9 cellular contexts compared by ENCODE assay signal in genomic region chr15:57323806-57324589, GRCh38. TPM values are rescaled to one million over a fixed set of nuclear protein-coding genes. Genes with fewer than 3 reads are reported as not detected.
A peak's percentile ranks its signal among the peaks of the same experiment; 100 is the strongest.
DNase-seq lines count a peak whose midpoint lies in the region; ATAC-seq and TF ChIP-seq lines count a peak whose summit lies in the region.
"Had no signal": no experiment of that assay in that cellular context is flagged by ENCODE, and none has a peak within 500 bp of the region (broad histone marks: within the 10 kb centered on the region; RNA-seq: fewer than 3 reads in every experiment).

No MANE protein-coding gene starts in this region.

- intact Hi-C loops in activated CD4-positive, alpha-beta memory T cell treated with anti-CD3 and anti-CD28 coated beads for 36 hours (cut with micrococcal nuclease), result no loop called here

- H3K27ac ChIP-seq in coronary artery, result no peak overlapping the region
- H3K27ac ChIP-seq: pancreas had no signal

- CTCF ChIA-PET in activated CD4-positive, alpha-beta memory T cell treated with anti-CD3 and anti-CD28 coated beads for 36 hours (lab: Charles Lee), result no interaction called here
- CTCF ChIA-PET in activated CD4-positive, alpha-beta memory T cell treated with anti-CD3 and anti-CD28 coated beads, Interleukin-2, amount 10 ng/mL, durations not matched to agents 7 days and 5 days (lab: Charles Lee), result no interaction called here

- no peaks in the 10 kb centered on the region for H3K36me3 Mint-ChIP-seq in activated CD4-positive, alpha-beta memory T cell treated with anti-CD3 and anti-CD28 coated beads for 36 hours
- H3K36me3 Mint-ChIP-seq in activated CD4-positive, alpha-beta memory T cell treated with anti-CD3 and anti-CD28 coated beads, Interleukin-2, amount 10 ng/mL, durations not matched to agents 7 days and 5 days (ENCODE audit: low read depth), result no peaks in the 10 kb centered on the region
- no peaks in the 10 kb centered on the region for H3K36me3 Mint-ChIP-seq in neural crest cell (ENCODE audit: low read depth)
- H3K36me3 Mint-ChIP-seq in stimulated activated naive B cell treated with anti-CD40 and anti-IgM and Interleukin-4, amounts not matched to agents 10 μg/mL and 1 μg/mL and 100 μg/mL, for 72 hours, result peaks cover 4 to 11% of the 10 kb centered on the region in 2 donors

- ATAC-seq in stimulated activated naive B cell treated with anti-CD40 and anti-IgM and Interleukin-4, amounts not matched to agents 10 μg/mL and 1 μg/mL and 100 μg/mL, for 72 hours (replicated peaks), result no peak

- no peaks in the 10 kb centered on the region for H3K4me1 Mint-ChIP-seq in activated CD4-positive, alpha-beta memory T cell treated with anti-CD3 and anti-CD28 coated beads for 36 hours (ENCODE audit: low read depth)
- no peaks in the 10 kb centered on the region for H3K4me1 Mint-ChIP-seq in activated CD4-positive, alpha-beta memory T cell treated with anti-CD3 and anti-CD28 coated beads, Interleukin-2, amount 10 ng/mL, durations not matched to agents 7 days and 5 days
- peaks cover 17% of the 10 kb centered on the region for H3K4me1 Mint-ChIP-seq in neural crest cell
- H3K4me1 Mint-ChIP-seq in stimulated activated naive B cell treated with anti-CD40 and anti-IgM and Interleukin-4, amounts not matched to agents 10 μg/mL and 1 μg/mL and 100 μg/mL, for 72 hours, result peaks cover 15 to 35% of the 10 kb centered on the region in 2 donors

- no peak for TF ChIP-seq CTCF in neural crest cell (conservative IDR thresholded peaks at IDR 0.05)
- TF ChIP-seq CTCF in coronary artery (IDR thresholded peaks at IDR 0.05), result no peak

- H3K27ac Mint-ChIP-seq in activated CD4-positive, alpha-beta memory T cell treated with anti-CD3 and anti-CD28 coated beads for 36 hours, result no peak overlapping the region
- no peak overlapping the region for H3K27ac Mint-ChIP-seq in activated CD4-positive, alpha-beta memory T cell treated with anti-CD3 and anti-CD28 coated beads, Interleukin-2, amount 10 ng/mL, durations not matched to agents 7 days and 5 days
- peak overlapping the region; percentile 58 for H3K27ac Mint-ChIP-seq in neural crest cell (ENCODE audit: unreplicated experiment)
- H3K27ac Mint-ChIP-seq in stimulated activated naive B cell treated with anti-CD40 and anti-IgM and Interleukin-4, amounts not matched to agents 10 μg/mL and 1 μg/mL and 100 μg/mL, for 72 hours, result no peak overlapping the region

- DNase-seq in activated CD4-positive, alpha-beta memory T cell treated with anti-CD3 and anti-CD28 coated beads for 36 hours, result peak; percentile 31
- no peak for DNase-seq in activated CD4-positive, alpha-beta memory T cell treated with anti-CD3 and anti-CD28 coated beads, Interleukin-2, amount 10 ng/mL, durations not matched to agents 7 days and 5 days
- peak; percentile 93 for DNase-seq in NCI-H460 (ENCODE audit: extremely low read depth, low read depth)
- DNase-seq in brain pericyte (ENCODE audit: low read depth, low spot score), result peak; percentile 75
- no peak for DNase-seq in neural crest cell (ENCODE audit: low read depth, low spot score)
- no peak for DNase-seq in stimulated activated naive B cell treated with anti-CD40 and anti-IgM and Interleukin-4, amounts not matched to agents 10 μg/mL and 1 μg/mL and 100 μg/mL, for 72 hours
- DNase-seq in activated gamma-delta T cell (lab: John Stamatoyannopoulos, UW), result no peak
- DNase-seq in coronary artery (ENCODE audit: low spot score), result no peak
- DNase-seq: pancreas had no signal

- no peak overlapping the region for H3K4me3 ChIP-seq in coronary artery
- H3K4me3 ChIP-seq: pancreas had no signal

- H3K27me3 Mint-ChIP-seq in activated CD4-positive, alpha-beta memory T cell treated with anti-CD3 and anti-CD28 coated beads for 36 hours, result peaks cover 2% of the 10 kb centered on the region
- H3K27me3 Mint-ChIP-seq in activated CD4-positive, alpha-beta memory T cell treated with anti-CD3 and anti-CD28 coated beads, Interleukin-2, amount 10 ng/mL, durations not matched to agents 7 days and 5 days, result peaks cover 7% of the 10 kb centered on the region
- no peaks in the 10 kb centered on the region for H3K27me3 Mint-ChIP-seq in neural crest cell (ENCODE audit: low read depth)
- H3K27me3 Mint-ChIP-seq in stimulated activated naive B cell treated with anti-CD40 and anti-IgM and Interleukin-4, amounts not matched to agents 10 μg/mL and 1 μg/mL and 100 μg/mL, for 72 hours, result no peaks in the 10 kb centered on the region

- POLR2A ChIA-PET in activated CD4-positive, alpha-beta memory T cell treated with anti-CD3 and anti-CD28 coated beads for 36 hours (lab: Charles Lee), result no interaction called here
- POLR2A ChIA-PET in activated CD4-positive, alpha-beta memory T cell treated with anti-CD3 and anti-CD28 coated beads, Interleukin-2, amount 10 ng/mL, durations not matched to agents 7 days and 5 days (lab: Charles Lee), result no interaction called here

- H3K4me3 Mint-ChIP-seq in activated CD4-positive, alpha-beta memory T cell treated with anti-CD3 and anti-CD28 coated beads for 36 hours, result no peak overlapping the region
- no peak overlapping the region for H3K4me3 Mint-ChIP-seq in activated CD4-positive, alpha-beta memory T cell treated with anti-CD3 and anti-CD28 coated beads, Interleukin-2, amount 10 ng/mL, durations not matched to agents 7 days and 5 days
- H3K4me3 Mint-ChIP-seq in neural crest cell, result no peak overlapping the region
- no peak overlapping the region for H3K4me3 Mint-ChIP-seq in stimulated activated naive B cell treated with anti-CD40 and anti-IgM and Interleukin-4, amounts not matched to agents 10 μg/mL and 1 μg/mL and 100 μg/mL, for 72 hours

- no peaks in the 10 kb centered on the region for H3K9me3 Mint-ChIP-seq in activated CD4-positive, alpha-beta memory T cell treated with anti-CD3 and anti-CD28 coated beads for 36 hours
- no peaks in the 10 kb centered on the region for H3K9me3 Mint-ChIP-seq in activated CD4-positive, alpha-beta memory T cell treated with anti-CD3 and anti-CD28 coated beads, Interleukin-2, amount 10 ng/mL, durations not matched to agents 7 days and 5 days
- H3K9me3 Mint-ChIP-seq in neural crest cell, result no peaks in the 10 kb centered on the region
- no peaks in the 10 kb centered on the region for H3K9me3 Mint-ChIP-seq in stimulated activated naive B cell treated with anti-CD40 and anti-IgM and Interleukin-4, amounts not matched to agents 10 μg/mL and 1 μg/mL and 100 μg/mL, for 72 hours

RNA-seq across cellular contexts. Expression of gene CGNL1, which starts 52.3 kb away (rescaled TPM):
- total RNA-seq in activated CD4-positive, alpha-beta memory T cell treated with anti-CD3 and anti-CD28 coated beads for 36 hours, result not detected
- total RNA-seq in activated CD4-positive, alpha-beta memory T cell treated with anti-CD3 and anti-CD28 coated beads, Interleukin-2, amount 10 ng/mL, durations not matched to agents 7 days and 5 days, result not detected
- 0.82 and 0.98 TPM in 2 replicates for total RNA-seq in NCI-H460 (2014; rRNA removed; shearing (Covaris generic))
- polyA plus RNA-seq in NCI-H460 (2014; cell fraction: nucleus; rRNA removed), result 1.3 and 1.4 TPM in 2 replicates
- total RNA-seq in neural crest cell, result 1.2 and 1.3 TPM in 2 replicates

Comparison
In these comparisons a context has a peak if more than half of its experiments do, and no peak if none do; other contexts are left out.
1. DNase-seq: peak in activated CD4-positive, alpha-beta memory T cell treated with anti-CD3 and anti-CD28 coated beads for 36 hours (single experiment), NCI-H460 (single experiment) and brain pericyte (single experiment); none in activated CD4-positive, alpha-beta memory T cell treated with anti-CD3 and anti-CD28 coated beads, Interleukin-2, amount 10 ng/mL, durations not matched to agents 7 days and 5 days (single experiment), neural crest cell (single experiment), stimulated activated naive B cell treated with anti-CD40 and anti-IgM and Interleukin-4, amounts not matched to agents 10 μg/mL and 1 μg/mL and 100 μg/mL, for 72 hours (single experiment), activated gamma-delta T cell (single experiment) and coronary artery (single experiment).